Comparison of ENCODE assay signal across 10 cellular contexts in the genomic region with DNA sequence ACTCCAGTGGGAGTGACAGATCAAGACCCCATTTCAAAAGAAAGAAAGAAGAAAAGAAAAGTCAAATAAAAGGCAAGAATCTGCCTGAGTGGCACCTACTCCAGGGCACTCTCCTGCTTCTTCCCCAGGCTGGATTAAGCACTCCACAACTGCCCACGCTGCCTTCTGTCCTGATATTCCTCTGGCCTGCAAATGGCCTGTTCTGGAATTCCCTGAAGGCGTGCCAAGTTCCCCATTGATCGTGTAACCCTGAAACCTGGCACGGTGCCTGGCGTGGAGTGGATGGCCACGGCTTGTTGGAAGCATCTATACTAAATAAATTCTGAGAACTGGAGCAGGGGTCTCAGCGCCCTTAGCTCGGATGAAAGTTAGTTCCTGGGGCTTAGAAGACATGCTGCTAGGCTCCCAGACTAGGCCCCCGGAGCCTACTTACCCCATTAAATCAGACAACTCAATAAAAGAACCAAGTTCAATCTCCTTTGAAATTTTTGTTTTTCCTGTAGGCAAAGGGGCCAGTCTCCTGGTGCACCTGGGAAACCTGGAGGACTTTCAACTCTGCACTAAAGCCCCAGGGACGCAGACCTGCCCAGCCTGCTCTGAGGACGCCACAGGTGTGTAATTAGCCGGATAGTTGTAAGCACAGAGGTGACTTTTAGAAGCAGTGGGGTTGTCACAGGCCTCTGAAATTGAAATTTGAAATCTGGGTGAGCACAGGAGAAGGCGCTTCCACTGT. TPM values are rescaled to one million over a fixed set of nuclear protein-coding genes. Genes with fewer than 3 reads are reported as not detected.
DNase-seq lines count a peak whose midpoint lies in the region; ATAC-seq and TF ChIP-seq lines count a peak whose summit lies in the region.
"Had no signal": no experiment of that assay in that cellular context is flagged by ENCODE, and none has a peak within 500 bp of the region (broad histone marks: within the 10 kb centered on the region; RNA-seq: fewer than 3 reads in every experiment).

No MANE protein-coding gene starts in this region.

- H3K4me3 ChIP-seq in SK-N-SH (ENCODE audit: low read depth in 2 of 2, low read length in 1 of 2), result no peak overlapping the region
- H3K4me3 ChIP-seq: skin epidermis, thoracic aorta had no signal

- no peak overlapping the region for H3K4me2 ChIP-seq in SK-N-SH

- peak; percentile 66 for DNase-seq in ELF-1 (ENCODE audit: low read depth, low spot score)
- DNase-seq in SK-N-SH, result peak; percentile 50
- peak; percentile 90 for DNase-seq in Right ventricle myocardium inferior (ENCODE audit: missing footprints)
- peak; percentile 32 for DNase-seq in pons (ENCODE audit: low spot score)
- no peak for DNase-seq in GM13977 (ENCODE audit: low spot score)
- no peak for DNase-seq in activated CD8-positive, alpha-beta memory T cell treated with anti-CD3 and anti-CD28 coated beads, Interleukin-2, amount 10 ng/mL, durations not matched to agents 7 days and 5 days
- no peak for DNase-seq in ACHN

- 80% methylated on average over 13 of the region's 13 CpGs for WGBS in SK-N-SH (ENCODE audit: low lambda C conversion rate)

- H4K20me1 ChIP-seq in SK-N-SH (ENCODE audit: insufficient read depth), result no peaks in the 10 kb centered on the region

- TF ChIP-seq RAD21 in SK-N-SH (IDR thresholded peaks at IDR 0.05; ENCODE audit: low read length), result no peak

- peaks cover 0 to 4% of the 10 kb centered on the region in 2 experiments; a peak in 1 of 4 replicates for H3K4me1 ChIP-seq in SK-N-SH (ENCODE audit: control insufficient read depth in 1 of 2, insufficient read depth in 2 of 2, low read depth in 1 of 2, low read length in 1 of 2)

- ATAC-seq in Right ventricle myocardium inferior, result peak; percentile 47
- no peak for ATAC-seq in activated CD8-positive, alpha-beta memory T cell treated with anti-CD3 and anti-CD28 coated beads, Interleukin-2, amount 10 ng/mL, durations not matched to agents 7 days and 5 days
- ATAC-seq in GM19035 (IDR thresholded peaks at IDR 0.05; ENCODE audit: unreplicated experiment), result no peak

- H3K27me3 Mint-ChIP-seq in activated CD8-positive, alpha-beta memory T cell treated with anti-CD3 and anti-CD28 coated beads, Interleukin-2, amount 10 ng/mL, durations not matched to agents 7 days and 5 days, result no peaks in the 10 kb centered on the region

- no peak for TF ChIP-seq CTCF in SK-N-SH (IDR thresholded peaks at IDR 0.05)
- no peak for TF ChIP-seq CTCF in GM13977 (IDR thresholded peaks at IDR 0.05; ENCODE audit: extremely low read depth, insufficient read depth, missing control alignments)

- H3K36me3 Mint-ChIP-seq in activated CD8-positive, alpha-beta memory T cell treated with anti-CD3 and anti-CD28 coated beads, Interleukin-2, amount 10 ng/mL, durations not matched to agents 7 days and 5 days, result peaks cover 14% of the 10 kb centered on the region

- no peaks in the 10 kb centered on the region for H3K27me3 ChIP-seq in SK-N-SH (ENCODE audit: insufficient read depth)

- H3K9me3 ChIP-seq in SK-N-SH, result no peaks in the 10 kb centered on the region
- H3K9me3 ChIP-seq: thoracic aorta had no signal

- TF ChIP-seq EP300 in SK-N-SH (IDR thresholded peaks at IDR 0.05; ENCODE audit: borderline replicate concordance in 1 of 2, low read depth in 1 of 2, low read length in 1 of 2), result no peak

- no peaks in the 10 kb centered on the region for H3F3A ChIP-seq in SK-N-SH (replicated peaks; ENCODE audit: insufficient read depth)

- H3K4me1 Mint-ChIP-seq in activated CD8-positive, alpha-beta memory T cell treated with anti-CD3 and anti-CD28 coated beads, Interleukin-2, amount 10 ng/mL, durations not matched to agents 7 days and 5 days, result peaks cover 3% of the 10 kb centered on the region

- H3K27ac Mint-ChIP-seq in activated CD8-positive, alpha-beta memory T cell treated with anti-CD3 and anti-CD28 coated beads, Interleukin-2, amount 10 ng/mL, durations not matched to agents 7 days and 5 days, result no peak overlapping the region

- H3K36me3 ChIP-seq in SK-N-SH (replicated peaks in 1 of 2; ENCODE audit: control insufficient read depth in 1 of 2, insufficient read depth in 2 of 2, low read length in 1 of 2), result peaks cover 5 to 9% of the 10 kb centered on the region in 2 experiments

- no peak overlapping the region for H3K4me3 Mint-ChIP-seq in activated CD8-positive, alpha-beta memory T cell treated with anti-CD3 and anti-CD28 coated beads, Interleukin-2, amount 10 ng/mL, durations not matched to agents 7 days and 5 days

- H3K9me2 ChIP-seq in SK-N-SH, result no peaks in the 10 kb centered on the region

- intact Hi-C loops in Right ventricle myocardium inferior (cut with DNase I), result no loop called here

- H3K79me2 ChIP-seq in SK-N-SH (ENCODE audit: insufficient read depth), result peaks cover 16% of the 10 kb centered on the region; the same call in 1 of the 2 replicates

- H2AFZ ChIP-seq in SK-N-SH (ENCODE audit: low read depth), result no peak overlapping the region

- POLR2A ChIA-PET in SK-N-SH (lab: Yijun Ruan, JAX), result no interaction called here

- CTCF ChIA-PET in SK-N-SH (lab: Yijun Ruan, JAX), result interaction anchor here (2.3 kb wide), 1 partner anchor 53 kb away, joined by 5 read pairs; no protein-coding TSS in a partner anchor
- CTCF ChIA-PET in activated CD8-positive, alpha-beta memory T cell treated with anti-CD3 and anti-CD28 coated beads, Interleukin-2, amount 10 ng/mL, durations not matched to agents 7 days and 5 days (lab: Charles Lee), result no interaction called here

- H3K9me3 Mint-ChIP-seq in activated CD8-positive, alpha-beta memory T cell treated with anti-CD3 and anti-CD28 coated beads, Interleukin-2, amount 10 ng/mL, durations not matched to agents 7 days and 5 days (ENCODE audit: low read depth), result no peaks in the 10 kb centered on the region

- H3K27ac ChIP-seq in SK-N-SH (ENCODE audit: low read depth in 2 of 2, low read length in 1 of 2), result no peak overlapping the region
- H3K27ac ChIP-seq: thoracic aorta had no signal

- in situ Hi-C loops in GM13977 (cut with MboI; ENCODE audit: low pct_unique_long_range_greater_than_20kb, low sequenced_read_pairs, unreplicated experiment) (no loop called here), ACHN (cut with HindIII; ENCODE audit: low pct_ligation_motif_present, low pct_unique_long_range_greater_than_20kb, low sequenced_read_pairs) (no loop called here)

- no peak overlapping the region for H3K9ac ChIP-seq in SK-N-SH

TF ChIP-seq in SK-N-SH, 30 proteins besides CTCF, POLR2A, EP300 and RAD21:
- TF ChIP-seq GATA2 (CRISPR knock-in tag; IDR thresholded peaks at IDR 0.05) (no peak), NFIC (IDR thresholded peaks at IDR 0.05; ENCODE audit: borderline replicate concordance) (peak; percentile 66), POLR2AphosphoS5 (IDR thresholded peaks at IDR 0.05; ENCODE audit: low read depth, low read length) (no peak)
- TF ChIP-seq, protein P1, sequence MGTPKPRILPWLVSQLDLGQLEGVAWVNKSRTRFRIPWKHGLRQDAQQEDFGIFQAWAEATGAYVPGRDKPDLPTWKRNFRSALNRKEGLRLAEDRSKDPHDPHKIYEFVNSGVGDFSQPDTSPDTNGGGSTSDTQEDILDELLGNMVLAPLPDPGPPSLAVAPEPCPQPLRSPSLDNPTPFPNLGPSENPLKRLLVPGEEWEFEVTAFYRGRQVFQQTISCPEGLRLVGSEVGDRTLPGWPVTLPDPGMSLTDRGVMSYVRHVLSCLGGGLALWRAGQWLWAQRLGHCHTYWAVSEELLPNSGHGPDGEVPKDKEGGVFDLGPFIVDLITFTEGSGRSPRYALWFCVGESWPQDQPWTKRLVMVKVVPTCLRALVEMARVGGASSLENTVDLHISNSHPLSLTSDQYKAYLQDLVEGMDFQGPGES (IDR thresholded peaks at IDR 0.05; ENCODE audit: low read depth, low read length), result no peak
TF ChIP-seq in SK-N-SH: peak in this region for 1.

RNA-seq across cellular contexts. Expression of gene ANKRD27, which starts 21.9 kb away (rescaled TPM):
- 16.5 and 21.3 TPM in 2 replicates for polyA plus RNA-seq in SK-N-SH (2012; rRNA removed)
- polyA plus RNA-seq in SK-N-SH (2012; cell fraction: cytosol; rRNA removed), result 12.8 and 15.4 TPM in 2 replicates
- 34.4 and 45.9 TPM in 2 replicates for polyA plus RNA-seq in SK-N-SH (2012; cell fraction: nucleus; rRNA removed)
- 25.9 TPM for total RNA-seq in Right ventricle myocardium inferior
- 10 to 100 TPM; 40.3 to 41.7 TPM for total RNA-seq in activated CD8-positive, alpha-beta memory T cell treated with anti-CD3 and anti-CD28 coated beads, Interleukin-2, amount 10 ng/mL, durations not matched to agents 7 days and 5 days

RNA-seq across cellular contexts. Expression of gene RGS9BP, which starts 22.6 kb away (rescaled TPM):
- 0.18 and 0.21 TPM in 2 replicates for polyA plus RNA-seq in SK-N-SH (2012; rRNA removed)
- polyA plus RNA-seq in SK-N-SH (2012; cell fraction: cytosol; rRNA removed), result 0.09 and 0.16 TPM in 2 replicates
- 0.08 and 0.12 TPM in 2 replicates for polyA plus RNA-seq in SK-N-SH (2012; cell fraction: nucleus; rRNA removed)
- total RNA-seq in Right ventricle myocardium inferior, result 12.5 TPM
- total RNA-seq in activated CD8-positive, alpha-beta memory T cell treated with anti-CD3 and anti-CD28 coated beads, Interleukin-2, amount 10 ng/mL, durations not matched to agents 7 days and 5 days, result under 1 TPM; 0.28 to 0.79 TPM

RNA-seq across cellular contexts. Expression of gene NUDT19, which starts 38.6 kb away (rescaled TPM):
- 6.2 and 6.7 TPM in 2 replicates for polyA plus RNA-seq in SK-N-SH (2012; rRNA removed)
- polyA plus RNA-seq in SK-N-SH (2012; cell fraction: cytosol; rRNA removed), result 8.0 and 8.4 TPM in 2 replicates
- polyA plus RNA-seq in SK-N-SH (2012; cell fraction: nucleus; rRNA removed), result 3.0 and 3.9 TPM in 2 replicates
- 23.8 TPM for total RNA-seq in Right ventricle myocardium inferior
- total RNA-seq in activated CD8-positive, alpha-beta memory T cell treated with anti-CD3 and anti-CD28 coated beads, Interleukin-2, amount 10 ng/mL, durations not matched to agents 7 days and 5 days, result 10 to 100 TPM; 13.0 to 18.1 TPM

Comparison
In these comparisons a context has a peak if more than half of its experiments do, and no peak if none do; other contexts are left out.
1. DNase-seq: peak in ELF-1 (single experiment), SK-N-SH (single experiment), Right ventricle myocardium inferior (single experiment) and pons (single experiment); none in GM13977 (single experiment), activated CD8-positive, alpha-beta memory T cell treated with anti-CD3 and anti-CD28 coated beads, Interleukin-2, amount 10 ng/mL, durations not matched to agents 7 days and 5 days (single experiment) and ACHN (single experiment).